ENCODE assay signal across 8 cellular contexts in genomic region chr3:169966951-169967915, GRCh38.
DNase-seq lines count a peak whose midpoint lies in the region; ATAC-seq and TF ChIP-seq lines count a peak whose summit lies in the region.

No MANE protein-coding gene starts in this region.

- TF ChIP-seq CTCF in NB4 (IDR thresholded peaks at IDR 0.05; ENCODE audit: low read depth, low read length) = no peak
- TF ChIP-seq CTCF in WI38 (IDR thresholded peaks at IDR 0.05; ENCODE audit: low read depth, low read length) = no peak

- no peak for TF ChIP-seq POLR2A in NB4 (IDR thresholded peaks at IDR 0.05; ENCODE audit: extremely low read depth, insufficient read length)

- H3K4me3 ChIP-seq in NB4 (ENCODE audit: low read depth, low read length) = peak overlapping the region; percentile 91
- H3K4me3 ChIP-seq in WI38 (ENCODE audit: low read depth, low read length) = peak overlapping the region; percentile 79

- peak overlapping the region; percentile 89 for H3K27ac ChIP-seq in cingulate gyrus (ENCODE audit: low read depth, low read length)

- DNase-seq in NCI-H187 (lab: John Stamatoyannopoulos, UW) (peak; percentile 26 to 37), NCI-H187 treated with DMSO at 0.1 percent for 48 hours (lab: John Stamatoyannopoulos, UW) (no peak), NB4 (ENCODE audit: low read depth) (peak; percentile 80), kidney glomerular epithelial cell (lab: John Stamatoyannopoulos, UW) (peak; percentile 20)
- DNase-seq in stimulated activated CD4-positive, alpha-beta T cell treated with anti-CD3 and anti-CD28 coated beads, Interleukin-15, amount 100 ng/mL, for 1 hour (ENCODE audit: low read depth in 1 of 2, low spot score in 1 of 2) = peak; percentile 3 to 5

- ATAC-seq in HG02610 (IDR thresholded peaks at IDR 0.05; ENCODE audit: unreplicated experiment) = peak; percentile 36
